In the genomic region with DNA sequence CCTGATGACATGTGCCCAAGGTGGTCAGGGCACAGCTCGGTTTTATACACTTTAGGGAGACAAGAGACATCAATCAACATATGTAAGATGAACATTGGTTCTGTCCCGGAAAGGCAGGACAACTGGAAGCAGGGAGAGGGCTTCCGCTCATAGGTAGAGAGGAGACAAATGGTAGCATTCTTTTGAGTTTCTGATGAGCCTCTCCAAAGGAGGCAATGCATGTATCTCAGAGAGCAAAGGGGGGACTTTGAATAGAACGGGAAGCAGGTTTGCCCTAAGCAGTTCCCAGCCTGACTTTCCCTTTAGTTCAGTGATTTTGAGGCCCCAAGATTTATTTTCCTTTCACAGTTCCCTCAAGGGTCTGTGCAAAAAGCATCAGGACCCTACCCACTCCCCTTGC, we compare ENCODE assay signal across 20 cellular contexts.
"Had no signal": no experiment of that assay in that cellular context is flagged by ENCODE, and none has a peak within 500 bp of the region (broad histone marks: within the 10 kb centered on the region; RNA-seq: fewer than 3 reads in every experiment).

No MANE protein-coding gene starts in this region.

- H3K27me3 Mint-ChIP-seq: stimulated activated naive CD8-positive, alpha-beta T cell treated with anti-CD3 and anti-CD28 coated beads, Interleukin-15, amount 100 ng/mL, for 72 hours had no signal

- H3K4me3 Mint-ChIP-seq: naive thymus-derived CD4-positive, alpha-beta T cell; stimulated activated naive B cell treated with anti-CD40 and anti-IgM and Interleukin-4, amounts not matched to agents 10 μg/mL and 1 μg/mL and 100 μg/mL, for 72 hours; stimulated activated naive CD8-positive, alpha-beta T cell treated with anti-CD3 and anti-CD28 coated beads, Interleukin-15, amount 100 ng/mL, for 72 hours had no signal

- H3K4me1 ChIP-seq: right atrium auricular region, sigmoid colon, transverse colon had no signal

- FAIRE-seq: islet of Langerhans had no signal

- H3K36me3 ChIP-seq: neutrophil, ovary, right atrium auricular region, sigmoid colon, thoracic aorta, transverse colon had no signal

- H3K9me3 ChIP-seq: neutrophil, ovary, right atrium auricular region, sigmoid colon, thoracic aorta, transverse colon had no signal

- H3K27ac ChIP-seq: coronary artery, hepatocyte, neutrophil, ovary, right atrium auricular region, sigmoid colon, skin epidermis, thoracic aorta, transverse colon had no signal

- H3K27me3 ChIP-seq: ovary, right atrium auricular region, sigmoid colon had no signal

- H3K4me3 ChIP-seq: coronary artery, hepatocyte, ovary, right atrium auricular region, sigmoid colon, skin epidermis, thoracic aorta, transverse colon had no signal

- H3K27ac Mint-ChIP-seq: stimulated activated naive B cell treated with anti-CD40 and anti-IgM and Interleukin-4, amounts not matched to agents 10 μg/mL and 1 μg/mL and 100 μg/mL, for 72 hours had no signal

- H3K9me3 Mint-ChIP-seq: stimulated activated naive B cell treated with anti-CD40 and anti-IgM and Interleukin-4, amounts not matched to agents 10 μg/mL and 1 μg/mL and 100 μg/mL, for 72 hours; stimulated activated naive CD8-positive, alpha-beta T cell treated with anti-CD3 and anti-CD28 coated beads, Interleukin-15, amount 100 ng/mL, for 72 hours had no signal

- DNase-seq: effector CD4-positive, alpha-beta T cell; foreskin melanocyte; head of caudate nucleus; kidney glomerular epithelial cell; mammary epithelial cell; naive thymus-derived CD4-positive, alpha-beta T cell; ovary; sigmoid colon; stimulated activated CD4-positive, alpha-beta T cell treated with anti-CD3 and anti-CD28 coated beads, Interleukin-2, amount 100 ng/mL, for 24 hours; stimulated activated CD4-positive, alpha-beta T cell treated with anti-CD3 and anti-CD28 coated beads, Interleukin-4, amount 100 ng/mL, for 4 hours; stimulated activated naive B cell treated with anti-CD40 and anti-IgM and Interleukin-4, amounts not matched to agents 10 μg/mL and 1 μg/mL and 100 μg/mL, for 72 hours; stimulated activated naive CD8-positive, alpha-beta T cell treated with anti-CD3 and anti-CD28 coated beads, Interleukin-15, amount 100 ng/mL, for 72 hours; transverse colon had no signal

- H3K36me3 Mint-ChIP-seq: naive thymus-derived CD4-positive, alpha-beta T cell; stimulated activated naive B cell treated with anti-CD40 and anti-IgM and Interleukin-4, amounts not matched to agents 10 μg/mL and 1 μg/mL and 100 μg/mL, for 72 hours had no signal

- ATAC-seq: naive thymus-derived CD4-positive, alpha-beta T cell; stimulated activated naive B cell treated with anti-CD40 and anti-IgM and Interleukin-4, amounts not matched to agents 10 μg/mL and 1 μg/mL and 100 μg/mL, for 72 hours; stimulated activated naive CD8-positive, alpha-beta T cell treated with anti-CD3 and anti-CD28 coated beads, Interleukin-15, amount 100 ng/mL, for 72 hours had no signal
